14 cellular contexts compared by ENCODE assay signal in genomic region chr10:3911713-3912442, GRCh38.
DNase-seq lines count a peak whose midpoint lies in the region; ATAC-seq and TF ChIP-seq lines count a peak whose summit lies in the region.
"Had no signal": no experiment of that assay in that cellular context is flagged by ENCODE, and none has a peak within 500 bp of the region (broad histone marks: within the 10 kb centered on the region; RNA-seq: fewer than 3 reads in every experiment).

No MANE protein-coding gene starts in this region.

- no peak for ATAC-seq in GM23338
- peak in 1 of 2 donors; percentile 31 for ATAC-seq in gastrocnemius medialis
- ATAC-seq in GM19463 (IDR thresholded peaks at IDR 0.05; ENCODE audit: unreplicated experiment) = no peak
- no peak for ATAC-seq in HG03457 (IDR thresholded peaks at IDR 0.05; ENCODE audit: unreplicated experiment)
- ATAC-seq: sciatic nerve; stimulated activated naive CD8-positive, alpha-beta T cell treated with anti-CD3 and anti-CD28 coated beads, Interleukin-15, amount 100 ng/mL, for 72 hours had no signal

- H3K4me2 ChIP-seq in GM23338 = no peak overlapping the region

- no peaks in the 10 kb centered on the region for H3F3A ChIP-seq in GM23338 (replicated peaks; ENCODE audit: low read depth)

- H3K4me3 ChIP-seq in GM23338 (no peak overlapping the region), epithelial cell of esophagus (ENCODE audit: low read length) (no peak overlapping the region), gastrocnemius medialis (peak overlapping the region in 2 of 4 donors; percentile 7 to 18), dorsolateral prefrontal cortex (no peak overlapping the region)
- H3K4me3 ChIP-seq: SJSA1 had no signal

- H3K4me3 Mint-ChIP-seq in GM23338 = no peak overlapping the region
- H3K4me3 Mint-ChIP-seq: activated CD4-positive, alpha-beta memory T cell treated with anti-CD3 and anti-CD28 coated beads for 36 hours; activated T-helper 1 cell treated with anti-CD3 and anti-CD28 coated beads, Interleukin-12 subunit alpha, Interleukin-12 subunit beta, Interleukin-2, Interleukin-4 antibody, amounts not matched to agents 30 ng/mL and 10 ng/mL and 1 ng/mL, durations not matched to agents 14 hours and 24 hours and 36 hours; stimulated activated naive CD8-positive, alpha-beta T cell treated with anti-CD3 and anti-CD28 coated beads, Interleukin-15, amount 100 ng/mL, for 72 hours had no signal

- peaks cover 2% of the 10 kb centered on the region for H3K27me3 Mint-ChIP-seq in GM23338 (ENCODE audit: insufficient read depth, low read depth, poor library complexity)
- H3K27me3 Mint-ChIP-seq: activated CD4-positive, alpha-beta memory T cell treated with anti-CD3 and anti-CD28 coated beads for 36 hours; stimulated activated naive CD8-positive, alpha-beta T cell treated with anti-CD3 and anti-CD28 coated beads, Interleukin-15, amount 100 ng/mL, for 72 hours had no signal

- H3K36me3 ChIP-seq in GM23338 (ENCODE audit: insufficient read depth) = no peaks in the 10 kb centered on the region
- no peaks in the 10 kb centered on the region for H3K36me3 ChIP-seq in gastrocnemius medialis
- H3K36me3 ChIP-seq: SJSA1 had no signal

- H3K27me3 ChIP-seq in GM23338 (ENCODE audit: insufficient read depth) = no peaks in the 10 kb centered on the region
- H3K27me3 ChIP-seq in layer of hippocampus (ENCODE audit: control insufficient read depth, insufficient read depth, low read length) = no peaks in the 10 kb centered on the region
- no peaks in the 10 kb centered on the region for H3K27me3 ChIP-seq in gastrocnemius medialis
- H3K27me3 ChIP-seq in dorsolateral prefrontal cortex = peaks cover 0 to 5% (median 0%) of the 10 kb centered on the region in 45 donors
- H3K27me3 ChIP-seq: SJSA1 had no signal

- in situ Hi-C loops in gastrocnemius medialis (cut with MboI; ENCODE audit: low sequenced_read_pairs in 4 of 4) = no loop called here

- H3K9me3 ChIP-seq in gastrocnemius medialis = no peaks in the 10 kb centered on the region
- H3K9me3 ChIP-seq: SJSA1 had no signal

- H3K4me1 ChIP-seq in GM23338 (ENCODE audit: insufficient read depth) (no peaks in the 10 kb centered on the region), gastrocnemius medialis (peaks cover 19 to 23% of the 10 kb centered on the region in 2 donors)

- no peak for DNase-seq in GM23338 (ENCODE audit: low spot score)
- peak; percentile 72 for DNase-seq in epithelial cell of esophagus (ENCODE audit: low read depth)
- no peak for DNase-seq in gastrocnemius medialis
- DNase-seq in NCI-H2196 (lab: John Stamatoyannopoulos, UW; ENCODE audit: unreplicated experiment) = no peak
- DNase-seq in dorsolateral prefrontal cortex = no peak
- DNase-seq: activated CD4-positive, alpha-beta memory T cell treated with anti-CD3 and anti-CD28 coated beads for 36 hours; effector CD4-positive, alpha-beta T cell; stimulated activated naive CD8-positive, alpha-beta T cell treated with anti-CD3 and anti-CD28 coated beads, Interleukin-15, amount 100 ng/mL, for 72 hours had no signal

- H3K9me3 Mint-ChIP-seq in GM23338 = no peaks in the 10 kb centered on the region; the same call in 2 of the 3 replicates
- H3K9me3 Mint-ChIP-seq: activated CD4-positive, alpha-beta memory T cell treated with anti-CD3 and anti-CD28 coated beads for 36 hours; activated T-helper 1 cell treated with anti-CD3 and anti-CD28 coated beads, Interleukin-12 subunit alpha, Interleukin-12 subunit beta, Interleukin-2, Interleukin-4 antibody, amounts not matched to agents 30 ng/mL and 10 ng/mL and 1 ng/mL, durations not matched to agents 14 hours and 24 hours and 36 hours; stimulated activated naive CD8-positive, alpha-beta T cell treated with anti-CD3 and anti-CD28 coated beads, Interleukin-15, amount 100 ng/mL, for 72 hours had no signal

- H2AFZ ChIP-seq in GM23338 = peak overlapping the region; percentile 87

- no peak for TF ChIP-seq CTCF in GM23338 (conservative IDR thresholded peaks at IDR 0.05; ENCODE audit: low read depth in 2 of 2)
- no peak for TF ChIP-seq CTCF in epithelial cell of esophagus (IDR thresholded peaks at IDR 0.05; ENCODE audit: insufficient read depth, low read depth, low read length, missing control alignments)
- TF ChIP-seq CTCF in gastrocnemius medialis (IDR thresholded peaks at IDR 0.05 in 4 of 5, conservative IDR thresholded peaks at IDR 0.05 in 1 of 5) = no peak
- no peak for TF ChIP-seq CTCF in dorsolateral prefrontal cortex (IDR thresholded peaks at IDR 0.05 in 54 of 56, conservative IDR thresholded peaks at IDR 0.05 in 2 of 56; ENCODE audit: low read depth in 1 of 56, partially characterized antibody in 56 of 56)

- H3K9me2 ChIP-seq in GM23338 (ENCODE audit: insufficient read depth) = no peaks in the 10 kb centered on the region

- intact Hi-C loops in gastrocnemius medialis (cut with DNase I; ENCODE audit: low total_unique reads) (no loop called here), dorsolateral prefrontal cortex (cut with DNase I) (no loop called here)

- H3K36me3 Mint-ChIP-seq in GM23338 (ENCODE audit: low read depth) = no peaks in the 10 kb centered on the region
- H3K36me3 Mint-ChIP-seq: activated CD4-positive, alpha-beta memory T cell treated with anti-CD3 and anti-CD28 coated beads for 36 hours had no signal

- TF ChIP-seq POLR2A in gastrocnemius medialis (IDR thresholded peaks at IDR 0.05) = no peak

- H4K20me1 ChIP-seq in GM23338 (replicated peaks; ENCODE audit: insufficient read depth) = no peaks in the 10 kb centered on the region

- no peak overlapping the region for H3K27ac Mint-ChIP-seq in GM23338
- H3K27ac Mint-ChIP-seq: activated CD4-positive, alpha-beta memory T cell treated with anti-CD3 and anti-CD28 coated beads for 36 hours; activated T-helper 1 cell treated with anti-CD3 and anti-CD28 coated beads, Interleukin-12 subunit alpha, Interleukin-12 subunit beta, Interleukin-2, Interleukin-4 antibody, amounts not matched to agents 30 ng/mL and 10 ng/mL and 1 ng/mL, durations not matched to agents 14 hours and 24 hours and 36 hours; stimulated activated naive CD8-positive, alpha-beta T cell treated with anti-CD3 and anti-CD28 coated beads, Interleukin-15, amount 100 ng/mL, for 72 hours had no signal

- no peaks in the 10 kb centered on the region for H3K4me1 Mint-ChIP-seq in GM23338
- H3K4me1 Mint-ChIP-seq: stimulated activated naive CD8-positive, alpha-beta T cell treated with anti-CD3 and anti-CD28 coated beads, Interleukin-15, amount 100 ng/mL, for 72 hours had no signal

- no peaks in the 10 kb centered on the region for H3K79me2 ChIP-seq in GM23338 (replicated peaks; ENCODE audit: insufficient read depth)

- H3K27ac ChIP-seq in GM23338 (ENCODE audit: low read depth) (no peak overlapping the region), layer of hippocampus (ENCODE audit: low read depth, low read length) (peak overlapping the region; percentile 15), gastrocnemius medialis (peak overlapping the region in 3 of 4 donors; percentile 12 to 43 (median 15)), dorsolateral prefrontal cortex (no peak overlapping the region)
- H3K27ac ChIP-seq: SJSA1 had no signal

TF ChIP-seq in GM23338, 12 proteins besides CTCF, POLR2A, EP300 and RAD21:
- no peak for TF ChIP-seq JUNB (IDR thresholded peaks at IDR 0.05; ENCODE audit: unreplicated experiment)
- no peak for TF ChIP-seq CREB1 (CRISPR knock-in tag; IDR thresholded peaks at IDR 0.05; ENCODE audit: low read depth)
- no peak for TF ChIP-seq ZNF331 (CRISPR knock-in tag; IDR thresholded peaks at IDR 0.05; ENCODE audit: low read depth)
- no peak for TF ChIP-seq ZNF114 (CRISPR knock-in tag; IDR thresholded peaks at IDR 0.05)
- no peak for TF ChIP-seq STAT1 (IDR thresholded peaks at IDR 0.05; ENCODE audit: unreplicated experiment)
- TF ChIP-seq POLR2AphosphoS5 (IDR thresholded peaks at IDR 0.05; ENCODE audit: low read depth) = no peak
- no peak for TF ChIP-seq EZH2phosphoT487 (IDR thresholded peaks at IDR 0.05; ENCODE audit: unreplicated experiment)
- no peak for TF ChIP-seq REST (IDR thresholded peaks at IDR 0.05; ENCODE audit: unreplicated experiment)
- TF ChIP-seq, protein P1, sequence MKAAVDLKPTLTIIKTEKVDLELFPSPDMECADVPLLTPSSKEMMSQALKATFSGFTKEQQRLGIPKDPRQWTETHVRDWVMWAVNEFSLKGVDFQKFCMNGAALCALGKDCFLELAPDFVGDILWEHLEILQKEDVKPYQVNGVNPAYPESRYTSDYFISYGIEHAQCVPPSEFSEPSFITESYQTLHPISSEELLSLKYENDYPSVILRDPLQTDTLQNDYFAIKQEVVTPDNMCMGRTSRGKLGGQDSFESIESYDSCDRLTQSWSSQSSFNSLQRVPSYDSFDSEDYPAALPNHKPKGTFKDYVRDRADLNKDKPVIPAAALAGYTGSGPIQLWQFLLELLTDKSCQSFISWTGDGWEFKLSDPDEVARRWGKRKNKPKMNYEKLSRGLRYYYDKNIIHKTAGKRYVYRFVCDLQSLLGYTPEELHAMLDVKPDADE (IDR thresholded peaks at IDR 0.05) = no peak
- TF ChIP-seq EZH2 (IDR thresholded peaks at IDR 0.05; ENCODE audit: low read depth, unreplicated experiment) = no peak

Comparison
In these comparisons a context has a peak if more than half of its experiments do, and no peak if none do; other contexts are left out.
1. H3K27ac ChIP-seq: peak in layer of hippocampus (single experiment) and gastrocnemius medialis (3 of 4); none in GM23338 (single experiment) and dorsolateral prefrontal cortex (0 of 59).